Comparison of ENCODE assay signal across 8 cellular contexts in the genomic region with DNA sequence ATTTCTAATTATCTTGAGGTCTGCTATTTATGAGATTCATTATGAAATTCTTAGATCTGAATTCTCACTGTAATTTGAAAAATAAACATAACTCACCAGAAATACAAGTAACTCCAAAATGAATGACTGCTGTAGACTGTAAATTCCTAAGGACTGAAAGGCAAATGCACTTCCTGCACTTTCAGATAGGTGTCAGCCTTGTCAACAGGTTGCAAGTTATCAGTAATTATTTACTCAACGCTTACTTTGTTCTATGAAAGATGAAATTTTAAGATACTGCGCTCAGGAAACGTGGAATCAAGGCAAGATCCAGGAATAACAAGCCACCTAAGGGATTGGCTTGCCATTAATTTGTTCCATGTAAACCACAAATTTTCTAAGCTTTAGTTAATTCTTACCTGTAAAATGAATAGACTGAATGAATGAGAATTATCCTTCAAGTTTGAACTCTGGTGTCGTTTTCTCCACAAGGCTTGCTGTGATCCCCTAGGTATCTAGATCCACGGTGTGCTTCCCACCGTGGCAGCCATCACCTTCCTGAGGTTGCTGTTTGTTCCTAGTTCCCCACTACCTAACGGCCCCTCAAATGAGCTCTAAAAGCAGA. TPM values are rescaled to one million over a fixed set of nuclear protein-coding genes. Genes with fewer than 3 reads are reported as not detected.
DNase-seq lines count a peak whose midpoint lies in the region; ATAC-seq, FAIRE-seq and TF ChIP-seq lines count a peak whose summit lies in the region.

No MANE protein-coding gene starts in this region.

- peaks cover 0 to 6% (median 0%) of the 10 kb centered on the region in 4 donors for H3K4me1 Mint-ChIP-seq in CD4-positive, CD25-positive, alpha-beta regulatory T cell

- H3K27me3 Mint-ChIP-seq in CD4-positive, CD25-positive, alpha-beta regulatory T cell = no peaks in the 10 kb centered on the region

- no peaks in the 10 kb centered on the region for H3K27me3 ChIP-seq in CD4-positive, CD25-positive, alpha-beta regulatory T cell (ENCODE audit: control insufficient read depth, insufficient read depth, low read length)
- H3K27me3 ChIP-seq in gastrocnemius medialis = no peaks in the 10 kb centered on the region

- TF ChIP-seq EP300 in Ishikawa (IDR thresholded peaks at IDR 0.05; ENCODE audit: borderline replicate concordance) = no peak

- TF ChIP-seq POLR2A in gastrocnemius medialis (IDR thresholded peaks at IDR 0.05) = no peak

- TF ChIP-seq RAD21 in Ishikawa (IDR thresholded peaks at IDR 0.05; ENCODE audit: low read depth) = peak; percentile 92

- in situ Hi-C loops in gastrocnemius medialis (cut with MboI; ENCODE audit: low sequenced_read_pairs in 4 of 4) = no loop called here

- peak in 2 of 3 donors; percentile 28 to 61 for DNase-seq in CD4-positive, CD25-positive, alpha-beta regulatory T cell
- peak; percentile 63 for DNase-seq in fibroblast of villous mesenchyme (ENCODE audit: low read depth)
- DNase-seq in gastrocnemius medialis = no peak
- DNase-seq in germinal center (ENCODE audit: low spot score) = no peak

- FAIRE-seq in TTC549 (lab: Jason Lieb, UNC) = peak; percentile 13

- no peaks in the 10 kb centered on the region for H3K9me3 Mint-ChIP-seq in CD4-positive, CD25-positive, alpha-beta regulatory T cell

- no peak overlapping the region for H3K4me3 Mint-ChIP-seq in CD4-positive, CD25-positive, alpha-beta regulatory T cell

- ATAC-seq in CD4-positive, CD25-positive, alpha-beta regulatory T cell (ENCODE audit: low read depth in 2 of 2) = no peak
- ATAC-seq in GM18511 (IDR thresholded peaks at IDR 0.05; ENCODE audit: unreplicated experiment) (peak; percentile 63), gastrocnemius medialis (no peak), HG03139 (IDR thresholded peaks at IDR 0.05; ENCODE audit: unreplicated experiment) (no peak)

- no peaks in the 10 kb centered on the region for H3K9me3 ChIP-seq in CD4-positive, CD25-positive, alpha-beta regulatory T cell (ENCODE audit: control insufficient read depth in 2 of 2, low read length in 2 of 2)
- no peaks in the 10 kb centered on the region for H3K9me3 ChIP-seq in gastrocnemius medialis

- H3K27ac ChIP-seq in CD4-positive, CD25-positive, alpha-beta regulatory T cell (ENCODE audit: insufficient read depth, low read length, poor library complexity, severe bottlenecking) = no peak overlapping the region
- no peak overlapping the region for H3K27ac ChIP-seq in gastrocnemius medialis

- H3K27ac Mint-ChIP-seq in CD4-positive, CD25-positive, alpha-beta regulatory T cell = no peak overlapping the region

- no peaks in the 10 kb centered on the region for H3K4me1 ChIP-seq in CD4-positive, CD25-positive, alpha-beta regulatory T cell (ENCODE audit: control insufficient read depth, insufficient read depth, low read length, poor library complexity, severe bottlenecking)
- no peaks in the 10 kb centered on the region for H3K4me1 ChIP-seq in gastrocnemius medialis

- TF ChIP-seq CTCF in fibroblast of villous mesenchyme (IDR thresholded peaks at IDR 0.05; ENCODE audit: insufficient read depth, low read depth, low read length) = peak; percentile 85
- peak; percentile 50 to 82 (median 71) for TF ChIP-seq CTCF in gastrocnemius medialis (IDR thresholded peaks at IDR 0.05 in 4 of 5, conservative IDR thresholded peaks at IDR 0.05 in 1 of 5)

- no peaks in the 10 kb centered on the region for H3K36me3 Mint-ChIP-seq in CD4-positive, CD25-positive, alpha-beta regulatory T cell

- intact Hi-C loops in gastrocnemius medialis (cut with DNase I; ENCODE audit: low total_unique reads) = no loop called here

- H3K36me3 ChIP-seq in CD4-positive, CD25-positive, alpha-beta regulatory T cell (ENCODE audit: control insufficient read depth, insufficient read depth, low read length) = no peaks in the 10 kb centered on the region
- H3K36me3 ChIP-seq in gastrocnemius medialis = peaks cover 0 to 18% of the 10 kb centered on the region in 2 donors

- no peak overlapping the region for H3K4me3 ChIP-seq in CD4-positive, CD25-positive, alpha-beta regulatory T cell (ENCODE audit: low read depth, low read length)
- H3K4me3 ChIP-seq in fibroblast of villous mesenchyme (ENCODE audit: low read depth, low read length) (no peak overlapping the region), gastrocnemius medialis (no peak overlapping the region)

TF ChIP-seq in Ishikawa, 13 proteins besides CTCF, POLR2A, EP300 and RAD21:
- TF ChIP-seq TEAD4 (IDR thresholded peaks at IDR 0.05) (no peak), TAF1 (IDR thresholded peaks at IDR 0.05; ENCODE audit: low read depth) (no peak), YY1 (IDR thresholded peaks at IDR 0.05; ENCODE audit: low read depth) (no peak), CEBPB (IDR thresholded peaks at IDR 0.05) (no peak), CREB1 (IDR thresholded peaks at IDR 0.05; ENCODE audit: low read depth) (no peak), FOXM1 (IDR thresholded peaks at IDR 0.05; ENCODE audit: borderline replicate concordance, low read depth) (no peak), TCF12 (IDR thresholded peaks at IDR 0.05; ENCODE audit: low read depth) (no peak), NFIC (IDR thresholded peaks at IDR 0.05) (no peak), EGR1 (IDR thresholded peaks at IDR 0.05) (no peak)
- TF ChIP-seq, protein P1, sequence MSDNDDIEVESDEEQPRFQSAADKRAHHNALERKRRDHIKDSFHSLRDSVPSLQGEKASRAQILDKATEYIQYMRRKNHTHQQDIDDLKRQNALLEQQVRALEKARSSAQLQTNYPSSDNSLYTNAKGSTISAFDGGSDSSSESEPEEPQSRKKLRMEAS (IDR thresholded peaks at IDR 0.05) = no peak
- TF ChIP-seq, protein P2, sequence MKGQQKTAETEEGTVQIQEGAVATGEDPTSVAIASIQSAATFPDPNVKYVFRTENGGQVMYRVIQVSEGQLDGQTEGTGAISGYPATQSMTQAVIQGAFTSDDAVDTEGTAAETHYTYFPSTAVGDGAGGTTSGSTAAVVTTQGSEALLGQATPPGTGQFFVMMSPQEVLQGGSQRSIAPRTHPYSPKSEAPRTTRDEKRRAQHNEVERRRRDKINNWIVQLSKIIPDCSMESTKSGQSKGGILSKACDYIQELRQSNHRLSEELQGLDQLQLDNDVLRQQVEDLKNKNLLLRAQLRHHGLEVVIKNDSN (IDR thresholded peaks at IDR 0.05) = no peak

RNA-seq across cellular contexts. Expression of a gene that starts 12.6 kb away (rescaled TPM):
- 1.8 TPM for total RNA-seq in CD4-positive, CD25-positive, alpha-beta regulatory T cell
- 10 to 100 TPM in 3 of 4 donors, 1 to 10 TPM in 1; 8.3 to 13.5 (median 10.9) TPM for polyA plus RNA-seq in CD4-positive, CD25-positive, alpha-beta regulatory T cell
- total RNA-seq in fibroblast of villous mesenchyme (40.3 and 48.8 TPM in 2 replicates), gastrocnemius medialis (10 to 100 TPM; 27.4 to 44.4 (median 32.9) TPM)

RNA-seq across cellular contexts. Expression of a gene that starts 27.9 kb away (rescaled TPM):
- 31.3 TPM for total RNA-seq in CD4-positive, CD25-positive, alpha-beta regulatory T cell
- polyA plus RNA-seq in CD4-positive, CD25-positive, alpha-beta regulatory T cell = 10 to 100 TPM; 21.1 to 54.5 (median 44.0) TPM
- total RNA-seq in fibroblast of villous mesenchyme (2.9 and 3.0 TPM in 2 replicates), gastrocnemius medialis (under 1 TPM in 3 of 4 donors, not detected in 1; 0.24 to 0.61 (median 0.42) TPM)

RNA-seq across cellular contexts. Expression of a gene that starts 45.1 kb away (rescaled TPM):
- total RNA-seq in CD4-positive, CD25-positive, alpha-beta regulatory T cell = 34.0 TPM
- 10 to 100 TPM; 75.8 to 89.9 (median 79.7) TPM for polyA plus RNA-seq in CD4-positive, CD25-positive, alpha-beta regulatory T cell
- 31.2 and 48.4 TPM in 2 replicates for total RNA-seq in fibroblast of villous mesenchyme
- 10 to 100 TPM; 51.1 to 85.6 (median 67.0) TPM for total RNA-seq in gastrocnemius medialis

RNA-seq across cellular contexts. Expression of a gene that starts 45.4 kb away (rescaled TPM):
- total RNA-seq in CD4-positive, CD25-positive, alpha-beta regulatory T cell = 22.3 TPM
- polyA plus RNA-seq in CD4-positive, CD25-positive, alpha-beta regulatory T cell = 10 to 100 TPM; 57.4 to 72.6 (median 64.6) TPM
- total RNA-seq in fibroblast of villous mesenchyme (93.7 and 94.7 TPM in 2 replicates), gastrocnemius medialis (10 to 100 TPM; 29.1 to 78.2 (median 64.2) TPM)

Comparison
In these comparisons a context has a peak if more than half of its experiments do, and no peak if none do; other contexts are left out.
1. DNase-seq: peak in CD4-positive, CD25-positive, alpha-beta regulatory T cell (2 of 3) and fibroblast of villous mesenchyme (single experiment); none in gastrocnemius medialis (0 of 2) and germinal center (single experiment).